In the genomic region with DNA sequence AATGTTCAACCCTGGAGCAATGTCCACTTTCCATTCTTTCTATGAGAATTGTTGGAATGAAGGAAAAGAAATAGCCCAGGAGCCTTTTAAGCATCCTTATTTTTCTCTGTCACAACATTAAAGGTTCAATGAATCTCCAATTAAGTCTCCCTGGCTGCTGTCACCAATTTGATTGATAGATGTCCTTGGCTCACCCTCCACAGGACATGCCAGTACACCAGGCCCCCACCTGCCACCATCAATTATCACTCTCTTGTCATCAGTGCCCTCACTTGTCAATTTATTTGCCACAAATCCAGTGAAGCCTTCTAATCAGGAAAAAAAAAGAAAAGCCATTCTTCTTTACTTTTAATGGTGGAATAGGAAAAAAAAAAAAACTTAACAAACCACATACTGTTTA, we compare ENCODE assay signal across 14 cellular contexts.
DNase-seq lines count a peak whose midpoint lies in the region; ATAC-seq and TF ChIP-seq lines count a peak whose summit lies in the region.
"Had no signal": no experiment of that assay in that cellular context is flagged by ENCODE, and none has a peak within 500 bp of the region (broad histone marks: within the 10 kb centered on the region; RNA-seq: fewer than 3 reads in every experiment).

No MANE protein-coding gene starts in this region.

- H3K4me3 Mint-ChIP-seq in stimulated activated naive B cell treated with anti-CD40 and anti-IgM and Interleukin-4, amounts not matched to agents 10 μg/mL and 1 μg/mL and 100 μg/mL, for 72 hours: no peak overlapping the region
- H3K4me3 Mint-ChIP-seq: CD4-positive, alpha-beta T cell had no signal

- no peak overlapping the region for H3K4me3 ChIP-seq in BE2C (ENCODE audit: low read depth, low read length)
- H3K4me3 ChIP-seq: GM23248 had no signal

- H3K36me3 ChIP-seq in BE2C: no peaks in the 10 kb centered on the region

- no peaks in the 10 kb centered on the region for H3K9me3 ChIP-seq in BE2C

- H3K36me3 Mint-ChIP-seq in stimulated activated naive B cell treated with anti-CD40 and anti-IgM and Interleukin-4, amounts not matched to agents 10 μg/mL and 1 μg/mL and 100 μg/mL, for 72 hours: no peaks in the 10 kb centered on the region

- DNase-seq in NCI-H2227 (lab: John Stamatoyannopoulos, UW; ENCODE audit: unreplicated experiment) (peak; percentile 4), NCI-H2227 treated with DMSO at 0.1 percent for 48 hours (lab: John Stamatoyannopoulos, UW) (no peak), NCI-H446 (lab: John Stamatoyannopoulos, UW) (peak; percentile 25 to 55), hepatic stellate cell (ENCODE audit: low spot score) (no peak), BE2C (no peak)
- no peak for DNase-seq in stimulated activated naive B cell treated with anti-CD40 and anti-IgM and Interleukin-4, amounts not matched to agents 10 μg/mL and 1 μg/mL and 100 μg/mL, for 72 hours
- no peak for DNase-seq in activated CD8-positive, alpha-beta memory T cell treated with anti-CD3 and anti-CD28 coated beads, Interleukin-2, amount 50 U/mL, for 48 hours
- DNase-seq: ACHN; C1 segment of cervical spinal cord; CD4-positive, alpha-beta T cell; COR-L47; GM23248 had no signal

- no peaks in the 10 kb centered on the region for H3K27me3 Mint-ChIP-seq in stimulated activated naive B cell treated with anti-CD40 and anti-IgM and Interleukin-4, amounts not matched to agents 10 μg/mL and 1 μg/mL and 100 μg/mL, for 72 hours
- H3K27me3 Mint-ChIP-seq: CD4-positive, alpha-beta T cell had no signal

- H3K4me1 ChIP-seq in BE2C: no peaks in the 10 kb centered on the region

- no peaks in the 10 kb centered on the region for H3K27me3 ChIP-seq in BE2C

- ATAC-seq in stimulated activated naive B cell treated with anti-CD40 and anti-IgM and Interleukin-4, amounts not matched to agents 10 μg/mL and 1 μg/mL and 100 μg/mL, for 72 hours (replicated peaks): no peak
- ATAC-seq: HCT116 had no signal

- H3K27ac Mint-ChIP-seq in stimulated activated naive B cell treated with anti-CD40 and anti-IgM and Interleukin-4, amounts not matched to agents 10 μg/mL and 1 μg/mL and 100 μg/mL, for 72 hours: peak overlapping the region; percentile 17
- H3K27ac Mint-ChIP-seq: CD4-positive, alpha-beta T cell had no signal

- TF ChIP-seq CTCF in VCaP (conservative IDR thresholded peaks at IDR 0.05) (no peak), BE2C (IDR thresholded peaks at IDR 0.05; ENCODE audit: low read depth, low read length) (no peak)

- no peaks in the 10 kb centered on the region for H3K9me3 Mint-ChIP-seq in stimulated activated naive B cell treated with anti-CD40 and anti-IgM and Interleukin-4, amounts not matched to agents 10 μg/mL and 1 μg/mL and 100 μg/mL, for 72 hours
- H3K9me3 Mint-ChIP-seq: CD4-positive, alpha-beta T cell had no signal

- H3K27ac ChIP-seq in VCaP: peak overlapping the region; percentile 7; the same call in 1 of the 2 replicates
- H3K27ac ChIP-seq: GM23248 had no signal

- H3K4me1 Mint-ChIP-seq in stimulated activated naive B cell treated with anti-CD40 and anti-IgM and Interleukin-4, amounts not matched to agents 10 μg/mL and 1 μg/mL and 100 μg/mL, for 72 hours: no peaks in the 10 kb centered on the region

Comparison
In these comparisons a context has a peak if more than half of its experiments do, and no peak if none do; other contexts are left out.
1. DNase-seq: peak in NCI-H2227 (single experiment) and NCI-H446 (2 of 2); none in NCI-H2227 treated with DMSO at 0.1 percent for 48 hours (single experiment), stimulated activated naive B cell treated with anti-CD40 and anti-IgM and Interleukin-4, amounts not matched to agents 10 μg/mL and 1 μg/mL and 100 μg/mL, for 72 hours (single experiment), hepatic stellate cell (single experiment), BE2C (single experiment) and activated CD8-positive, alpha-beta memory T cell treated with anti-CD3 and anti-CD28 coated beads, Interleukin-2, amount 50 U/mL, for 48 hours (single experiment).